Comparison of ENCODE assay signal across 25 cellular contexts in the genomic region with DNA sequence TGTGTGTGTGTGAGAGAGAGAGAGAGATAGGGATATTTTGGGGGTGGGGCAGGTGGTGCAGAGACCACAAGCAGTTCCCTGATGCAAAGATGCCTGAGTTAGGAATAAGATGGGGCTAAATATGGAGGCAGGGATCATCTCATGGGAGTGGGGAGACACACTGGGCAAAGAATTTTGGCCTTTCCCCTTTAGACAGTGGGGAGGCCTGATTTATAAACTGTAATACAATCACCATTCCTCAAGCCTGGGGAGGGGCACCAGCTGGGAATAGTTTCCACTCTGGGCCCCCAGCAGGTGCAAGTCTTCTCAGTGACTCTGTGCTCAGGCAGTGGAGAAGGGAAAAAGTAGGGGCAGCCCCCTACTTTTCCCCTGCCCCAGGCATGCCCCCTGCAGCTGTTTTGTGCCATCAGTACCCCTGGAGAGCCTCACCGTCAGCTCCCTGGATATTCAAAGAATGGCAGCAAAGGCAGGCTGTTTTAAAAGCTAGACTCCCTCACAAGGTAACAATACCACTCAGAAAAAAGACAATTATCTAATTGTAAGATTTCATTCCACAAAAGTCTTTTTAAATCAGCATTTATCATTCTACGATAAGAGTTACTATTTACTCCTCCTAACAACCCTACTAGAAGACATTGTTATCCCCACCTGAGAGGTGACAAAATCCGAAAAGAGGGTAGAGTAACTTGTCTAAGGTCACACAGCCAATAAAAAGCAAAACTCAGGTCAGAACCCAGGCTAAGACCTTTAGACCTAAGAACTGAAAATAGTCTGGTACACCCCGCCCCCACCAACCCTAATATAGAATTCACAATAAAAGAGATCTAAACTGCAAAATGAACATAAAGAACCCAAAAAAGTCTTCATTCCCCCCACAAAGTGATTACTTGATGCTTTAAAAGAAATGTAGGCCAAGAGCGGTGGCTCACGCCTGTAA. TPM values are rescaled to one million over a fixed set of nuclear protein-coding genes. Genes with fewer than 3 reads are reported as not detected.
DNase-seq lines count a peak whose midpoint lies in the region; TF ChIP-seq lines count a peak whose summit lies in the region.
"Had no signal": no experiment of that assay in that cellular context is flagged by ENCODE, and none has a peak within 500 bp of the region (broad histone marks: within the 10 kb centered on the region; RNA-seq: fewer than 3 reads in every experiment).

No MANE protein-coding gene starts in this region.

- H3K27ac Mint-ChIP-seq in H9 (peak overlapping the region in 2 of 3 experiments; percentile 71 to 80; a peak in 5 of 7 replicates), endodermal cell (peak overlapping the region; percentile 52)
- H3K27ac Mint-ChIP-seq: activated CD4-positive, alpha-beta T cell treated with anti-CD3 and anti-CD28 coated beads, Interleukin-2, amount 10 ng/mL, durations not matched to agents 7 days and 5 days; activated naive CD8-positive, alpha-beta T cell treated with anti-CD3 and anti-CD28 coated beads, Interleukin-2, amount 10 ng/mL, durations not matched to agents 7 days and 5 days; T-helper 17 cell had no signal

- H3T11ph ChIP-seq in H9 (ENCODE audit: low read length), result no peak overlapping the region

- H3K4me2 ChIP-seq in BLaER1 treated with 17β-estradiol and CSF1 and Interleukin-3, amounts not matched to agents 10 nM and 100 nM, result peak overlapping the region; percentile 18 to 79 (median 51); a peak in 16 of 22 replicates
- H3K4me2 ChIP-seq in H9 (ENCODE audit: insufficient read depth, insufficient read length, low read length) (no peak overlapping the region), neuronal stem cell (ENCODE audit: insufficient read depth, low read length, poor library complexity, severe bottlenecking) (no peak overlapping the region), mesenchymal stem cell (ENCODE audit: low read length, poor library complexity, severe bottlenecking) (no peak overlapping the region)

- H2BK5ac ChIP-seq in H9 (ENCODE audit: insufficient read length, low read length) (no peak overlapping the region), neuronal stem cell (ENCODE audit: low read length) (no peak overlapping the region), mesenchymal stem cell (ENCODE audit: low read depth, low read length, poor library complexity, severe bottlenecking) (no peak overlapping the region)

- H2AFZ ChIP-seq in H9 (ENCODE audit: low read length) (no peak overlapping the region), neuronal stem cell (ENCODE audit: low read length) (peak overlapping the region; percentile 11), mesenchymal stem cell (ENCODE audit: low read depth, low read length) (no peak overlapping the region)

- no peak for TF ChIP-seq CTCF in H9 (conservative IDR thresholded peaks at IDR 0.05)
- TF ChIP-seq CTCF in endodermal cell (conservative IDR thresholded peaks at IDR 0.05), result no peak

- no peaks in the 10 kb centered on the region for H3K23me2 ChIP-seq in H9 (ENCODE audit: insufficient read length, low read depth, low read length, poor library complexity, severe bottlenecking)

- no peaks in the 10 kb centered on the region for H4K20me1 ChIP-seq in BLaER1 treated with 17β-estradiol and CSF1 and Interleukin-3, amounts not matched to agents 10 nM and 100 nM
- no peaks in the 10 kb centered on the region for H4K20me1 ChIP-seq in H9 (ENCODE audit: control insufficient read depth, insufficient read depth, insufficient read length)

- no peaks in the 10 kb centered on the region; a peak in 1 of 5 replicates for H3K9me3 Mint-ChIP-seq in H9
- H3K9me3 Mint-ChIP-seq in endodermal cell, result peaks cover 3% of the 10 kb centered on the region
- H3K9me3 Mint-ChIP-seq: activated naive CD8-positive, alpha-beta T cell treated with anti-CD3 and anti-CD28 coated beads, Interleukin-2, amount 10 ng/mL, durations not matched to agents 7 days and 5 days; stimulated activated memory B cell treated with anti-CD40 and anti-IgM and Interleukin-4, amounts not matched to agents 10 μg/mL and 1 μg/mL and 100 μg/mL, for 72 hours had no signal

- no peak overlapping the region for H3K14ac ChIP-seq in H9 (ENCODE audit: insufficient read depth, low read length)
- no peak overlapping the region for H3K14ac ChIP-seq in neuronal stem cell (ENCODE audit: low read length)
- H3K14ac ChIP-seq in mesenchymal stem cell (ENCODE audit: low read length in 2 of 2), result no peak overlapping the region

- peak overlapping the region in 4 of 11 experiments; percentile 14 to 90 (median 26); a peak in 4 of 22 replicates for H3K27ac ChIP-seq in BLaER1 treated with 17β-estradiol and CSF1 and Interleukin-3, amounts not matched to agents 10 nM and 100 nM
- no peak overlapping the region for H3K27ac ChIP-seq in H9 (ENCODE audit: insufficient read length, low read depth, low read length)
- peak overlapping the region; percentile 1 for H3K27ac ChIP-seq in endodermal cell (ENCODE audit: low read depth, low read length)
- H3K27ac ChIP-seq in neuronal stem cell (replicated peaks; ENCODE audit: low read length), result peak overlapping the region; percentile 43
- H3K27ac ChIP-seq in mesenchymal stem cell (ENCODE audit: low read length, poor library complexity, severe bottlenecking), result no peak overlapping the region
- H3K27ac ChIP-seq: lower lobe of right lung, thoracic aorta had no signal

- no peaks in the 10 kb centered on the region for H3K27me3 ChIP-seq in BLaER1 treated with 17β-estradiol and CSF1 and Interleukin-3, amounts not matched to agents 10 nM and 100 nM
- H3K27me3 ChIP-seq in H9 (ENCODE audit: insufficient read depth, low read length) (no peaks in the 10 kb centered on the region), endodermal cell (ENCODE audit: control insufficient read depth, insufficient read depth, low read length, poor library complexity, severe bottlenecking) (no peaks in the 10 kb centered on the region), neuronal stem cell (ENCODE audit: control insufficient read depth in 3 of 3, insufficient read depth in 3 of 3, low read depth in 1 of 3, low read length in 3 of 3) (no peaks in the 10 kb centered on the region), mesenchymal stem cell (ENCODE audit: control insufficient read depth in 1 of 2, insufficient read depth in 1 of 2, low read length in 2 of 2) (no peaks in the 10 kb centered on the region)

- no CpG with 5 or more reads among the region's 6 CpGs for WGBS in H9 (ENCODE audit: extremely low coverage, insufficient read length, low lambda C conversion rate)
- WGBS in endodermal cell (ENCODE audit: insufficient coverage in 1 of 2, insufficient read length in 1 of 2), 2 experiments, result 86 to 87% methylated on average over 3 to 6 of the region's 6 CpGs
- WGBS in neuronal stem cell (ENCODE audit: extremely low coverage in 2 of 2, insufficient read length in 2 of 2, insufficient replicate concordance in 1 of 2), 2 donors, result no CpG with 5 or more reads among the region's 6 CpGs
- 94% methylated on average over 6 of the region's 6 CpGs for WGBS in mesenchymal stem cell

- H3K36me3 ChIP-seq in BLaER1 treated with 17β-estradiol and CSF1 and Interleukin-3, amounts not matched to agents 10 nM and 100 nM, result peaks cover 0 to 38% (median 17%) of the 10 kb centered on the region in 11 experiments; a peak in 15 of 22 replicates
- no peaks in the 10 kb centered on the region for H3K36me3 ChIP-seq in endodermal cell (ENCODE audit: control insufficient read depth, insufficient read depth, low read length)
- H3K36me3 ChIP-seq in neuronal stem cell (replicated peaks in 1 of 2; ENCODE audit: control insufficient read depth in 2 of 2, insufficient read depth in 2 of 2, low read length in 2 of 2), result peaks cover 0 to under 1% of the 10 kb centered on the region in 2 donors
- H3K36me3 ChIP-seq in mesenchymal stem cell (ENCODE audit: control insufficient read depth in 1 of 2, insufficient read depth in 2 of 2, low read depth in 1 of 2, low read length in 2 of 2), result no peaks in the 10 kb centered on the region
- H3K36me3 ChIP-seq: lower lobe of right lung, thoracic aorta had no signal

- H2BK20ac ChIP-seq in H9 (ENCODE audit: low read depth, low read length, poor library complexity, severe bottlenecking), result no peak overlapping the region

- H2AK5ac ChIP-seq in H9 (ENCODE audit: insufficient read length, low read length) (no peak overlapping the region), neuronal stem cell (ENCODE audit: low read depth, low read length) (no peak overlapping the region), mesenchymal stem cell (ENCODE audit: low read length, severe bottlenecking) (no peak overlapping the region)

- H4K8ac ChIP-seq in H9 (replicated peaks; ENCODE audit: insufficient read length, low read depth, low read length) (no peak overlapping the region), neuronal stem cell (ENCODE audit: low read depth, low read length) (no peak overlapping the region), mesenchymal stem cell (ENCODE audit: low read length) (no peak overlapping the region)

- H3K4ac ChIP-seq in H9 (ENCODE audit: low read depth, low read length) (no peak overlapping the region), neuronal stem cell (ENCODE audit: low read length) (no peak overlapping the region), mesenchymal stem cell (ENCODE audit: low read depth in 1 of 2, low read length in 2 of 2) (no peak overlapping the region)

- H2BK12ac ChIP-seq in H9 (ENCODE audit: insufficient read length, low read depth, low read length) (no peak overlapping the region), neuronal stem cell (ENCODE audit: low read length) (no peak overlapping the region), mesenchymal stem cell (ENCODE audit: low read length in 2 of 2) (no peak overlapping the region)

- H3K56ac ChIP-seq in H9 (ENCODE audit: insufficient read length, low read depth, low read length), result no peak overlapping the region

- H2BK15ac ChIP-seq in H9 (ENCODE audit: low read depth, low read length) (no peak overlapping the region), neuronal stem cell (ENCODE audit: low read length) (no peak overlapping the region), mesenchymal stem cell (ENCODE audit: low read depth, poor library complexity, severe bottlenecking) (no peak overlapping the region)

- H4K91ac ChIP-seq in H9 (ENCODE audit: insufficient read length, low read depth, low read length), result no peak overlapping the region
- no peak overlapping the region for H4K91ac ChIP-seq in neuronal stem cell (ENCODE audit: low read depth, low read length, poor library complexity)
- no peak overlapping the region for H4K91ac ChIP-seq in mesenchymal stem cell (ENCODE audit: low read length)

- peaks cover 0 to 10% (median 0%) of the 10 kb centered on the region in 11 experiments; a peak in 6 of 22 replicates for H3K9me3 ChIP-seq in BLaER1 treated with 17β-estradiol and CSF1 and Interleukin-3, amounts not matched to agents 10 nM and 100 nM (replicated peaks in 1 of 11)
- H3K9me3 ChIP-seq in H9 (ENCODE audit: control insufficient read depth, low read depth, low read length) (no peaks in the 10 kb centered on the region), endodermal cell (ENCODE audit: control insufficient read depth, low read length) (peaks cover 7% of the 10 kb centered on the region), neuronal stem cell (replicated peaks in 1 of 2; ENCODE audit: control insufficient read depth in 2 of 2, insufficient read depth in 1 of 2, low read depth in 1 of 2, low read length in 2 of 2) (no peaks in the 10 kb centered on the region), mesenchymal stem cell (ENCODE audit: control insufficient read depth, low read length) (no peaks in the 10 kb centered on the region)
- H3K9me3 ChIP-seq: lower lobe of right lung, thoracic aorta had no signal

- H3K9ac ChIP-seq in BLaER1 treated with 17β-estradiol and CSF1 and Interleukin-3, amounts not matched to agents 10 nM and 100 nM, result peak overlapping the region in 5 of 11 experiments; percentile 14 to 43 (median 18); a peak in 5 of 22 replicates
- no peak overlapping the region for H3K9ac ChIP-seq in H9 (ENCODE audit: extremely low read depth, insufficient read length, low read length)
- H3K9ac ChIP-seq in endodermal cell (ENCODE audit: extremely low read depth, low read length, poor library complexity, severe bottlenecking), result no peak overlapping the region
- H3K9ac ChIP-seq in neuronal stem cell (ENCODE audit: low read depth, low read length, poor library complexity), result no peak overlapping the region
- H3K9ac ChIP-seq in mesenchymal stem cell (ENCODE audit: low read length), result no peak overlapping the region

- H4K5ac ChIP-seq in H9 (ENCODE audit: insufficient read length, low read depth, low read length), result no peak overlapping the region

- no peak overlapping the region for H3K4me3 Mint-ChIP-seq in H9
- no peak overlapping the region for H3K4me3 Mint-ChIP-seq in endodermal cell
- H3K4me3 Mint-ChIP-seq: activated CD4-positive, alpha-beta T cell treated with anti-CD3 and anti-CD28 coated beads, Interleukin-2, amount 10 ng/mL, durations not matched to agents 7 days and 5 days; activated naive CD8-positive, alpha-beta T cell treated with anti-CD3 and anti-CD28 coated beads, Interleukin-2, amount 10 ng/mL, durations not matched to agents 7 days and 5 days; stimulated activated memory B cell treated with anti-CD40 and anti-IgM and Interleukin-4, amounts not matched to agents 10 μg/mL and 1 μg/mL and 100 μg/mL, for 72 hours; T-helper 17 cell had no signal

- H2BK120ac ChIP-seq in H9 (ENCODE audit: low read depth, low read length, poor library complexity, severe bottlenecking) (no peak overlapping the region), neuronal stem cell (ENCODE audit: low read depth, low read length) (no peak overlapping the region), mesenchymal stem cell (ENCODE audit: low read depth, low read length) (no peak overlapping the region)

- H3K27me3 Mint-ChIP-seq in H9 (ENCODE audit: low read depth), result no peaks in the 10 kb centered on the region
- H3K27me3 Mint-ChIP-seq in endodermal cell (ENCODE audit: insufficient read depth), result no peaks in the 10 kb centered on the region
- H3K27me3 Mint-ChIP-seq: activated CD4-positive, alpha-beta T cell treated with anti-CD3 and anti-CD28 coated beads, Interleukin-2, amount 10 ng/mL, durations not matched to agents 7 days and 5 days; activated naive CD8-positive, alpha-beta T cell treated with anti-CD3 and anti-CD28 coated beads, Interleukin-2, amount 10 ng/mL, durations not matched to agents 7 days and 5 days; stimulated activated memory B cell treated with anti-CD40 and anti-IgM and Interleukin-4, amounts not matched to agents 10 μg/mL and 1 μg/mL and 100 μg/mL, for 72 hours; T-helper 17 cell had no signal

- DNase-seq in H9 (no peak), endodermal cell (no peak), neuronal stem cell (ENCODE audit: low spot score) (no peak), cerebellar cortex (ENCODE audit: low spot score) (no peak), mesenchymal stem cell (no peak), AML-193 (lab: John Stamatoyannopoulos, UW) (no peak)
- DNase-seq: activated CD4-positive, alpha-beta T cell treated with anti-CD3 and anti-CD28 coated beads, Interleukin-2, amount 10 ng/mL, durations not matched to agents 7 days and 5 days; activated naive CD8-positive, alpha-beta T cell treated with anti-CD3 and anti-CD28 coated beads, Interleukin-2, amount 10 ng/mL, durations not matched to agents 7 days and 5 days; central memory CD4-positive, alpha-beta T cell; dermis blood vessel endothelial cell; H7; lower lobe of right lung; MV-4-11; NCI-H187 treated with DMSO at 0.1 percent for 48 hours; NCI-H526 treated with DMSO at 0.1 percent for 48 hours; RPMI8226; stimulated activated CD4-positive, alpha-beta T cell treated with anti-CD3 and anti-CD28 coated beads, Interleukin-4, amount 100 ng/mL, for 1 hour; T-helper 17 cell had no signal

- no peak overlapping the region for H3K4me3 ChIP-seq in BLaER1 treated with 17β-estradiol and CSF1 and Interleukin-3, amounts not matched to agents 10 nM and 100 nM
- H3K4me3 ChIP-seq in endodermal cell (ENCODE audit: low read length), result no peak overlapping the region
- H3K4me3 ChIP-seq in neuronal stem cell (ENCODE audit: low read length in 2 of 2), result no peak overlapping the region
- no peak overlapping the region for H3K4me3 ChIP-seq in mesenchymal stem cell (ENCODE audit: insufficient read depth in 1 of 2, low read depth in 1 of 2, low read length in 2 of 2)
- H3K4me3 ChIP-seq: lower lobe of right lung, thoracic aorta had no signal

- H3K4me1 Mint-ChIP-seq in H9 (peaks cover 24 to 30% of the 10 kb centered on the region in 2 experiments), endodermal cell (peaks cover 26% of the 10 kb centered on the region)

- H3K4me1 ChIP-seq in BLaER1 treated with 17β-estradiol and CSF1 and Interleukin-3, amounts not matched to agents 10 nM and 100 nM, result peaks cover 35 to 68% (median 58%) of the 10 kb centered on the region in 10 experiments
- H3K4me1 ChIP-seq in H9 (ENCODE audit: insufficient read depth, low read length), result no peaks in the 10 kb centered on the region; the same call in 1 of the 2 replicates
- peaks cover 12% of the 10 kb centered on the region for H3K4me1 ChIP-seq in endodermal cell (ENCODE audit: control insufficient read depth, insufficient read depth, low read length)
- H3K4me1 ChIP-seq in neuronal stem cell (ENCODE audit: control insufficient read depth in 2 of 2, insufficient read depth in 1 of 2, low read depth in 1 of 2, low read length in 2 of 2), result peaks cover 6 to 8% of the 10 kb centered on the region in 2 donors
- H3K4me1 ChIP-seq in mesenchymal stem cell (ENCODE audit: control insufficient read depth, insufficient read depth, low read depth, low read length), result no peaks in the 10 kb centered on the region

- H3K23ac ChIP-seq in H9 (ENCODE audit: insufficient read length, low read depth, low read length) (no peak overlapping the region), neuronal stem cell (ENCODE audit: low read depth, low read length, poor library complexity) (no peak overlapping the region), mesenchymal stem cell (ENCODE audit: low read length in 2 of 2) (no peak overlapping the region)

- H3K79me2 ChIP-seq in H9 (ENCODE audit: insufficient read depth, low read length), result no peaks in the 10 kb centered on the region

- H3K36me3 Mint-ChIP-seq in H9 (ENCODE audit: insufficient read depth in 1 of 3, low read depth in 3 of 3) (peaks cover 0 to 8% (median 0%) of the 10 kb centered on the region in 3 experiments; a peak in 3 of 7 replicates), endodermal cell (ENCODE audit: low read depth) (no peaks in the 10 kb centered on the region)

- no peak overlapping the region for H3K18ac ChIP-seq in H9 (ENCODE audit: insufficient read length, low read depth, low read length)
- no peak overlapping the region for H3K18ac ChIP-seq in neuronal stem cell (ENCODE audit: low read length)
- H3K18ac ChIP-seq in mesenchymal stem cell (ENCODE audit: low read depth in 1 of 2, low read length in 2 of 2), result no peak overlapping the region

- no peaks in the 10 kb centered on the region for H3K79me1 ChIP-seq in H9 (ENCODE audit: insufficient read depth, low read depth, low read length, poor library complexity, severe bottlenecking)
- H3K79me1 ChIP-seq in neuronal stem cell (ENCODE audit: low read depth, low read length), result no peaks in the 10 kb centered on the region
- no peaks in the 10 kb centered on the region for H3K79me1 ChIP-seq in mesenchymal stem cell (replicated peaks; ENCODE audit: low read length, poor library complexity, severe bottlenecking)

RNA-seq across cellular contexts. Expression of gene COA7, which starts 18.9 kb away (rescaled TPM):
- total RNA-seq in H9 (2021) (69.1 and 70.3 TPM in 2 replicates), endodermal cell (10 to 100 TPM; 23.5 to 29.9 TPM)
- 14.3 TPM for polyA plus RNA-seq in endodermal cell (2013, experiment 1 of 2)
- polyA plus RNA-seq in endodermal cell (2013, experiment 2 of 2), result 12.6 TPM
- 8.4 TPM for polyA plus RNA-seq in neuronal stem cell (2013, experiment 1 of 2)
- 8.4 TPM for polyA plus RNA-seq in neuronal stem cell (2013, experiment 2 of 2)
- polyA plus RNA-seq in mesenchymal stem cell (2013, experiment 1 of 2), result 9.7 TPM
- 9.6 TPM for polyA plus RNA-seq in mesenchymal stem cell (2013, experiment 2 of 2)

RNA-seq across cellular contexts. Expression of gene SHISAL2A, which starts 46.3 kb away (rescaled TPM):
- total RNA-seq in H9 (2021) (0.44 and 0.90 TPM in 2 replicates), endodermal cell (1 to 10 TPM; 1.5 to 5.3 TPM)
- polyA plus RNA-seq in endodermal cell (2013, experiment 1 of 2), result 1.1 TPM
- 1.4 TPM for polyA plus RNA-seq in endodermal cell (2013, experiment 2 of 2)
- 1.5 TPM for polyA plus RNA-seq in neuronal stem cell (2013, experiment 1 of 2)
- polyA plus RNA-seq in neuronal stem cell (2013, experiment 2 of 2), result 1.7 TPM
- not detected for polyA plus RNA-seq in mesenchymal stem cell (2013, experiment 1 of 2)
- polyA plus RNA-seq in mesenchymal stem cell (2013, experiment 2 of 2), result not detected
- total RNA-seq: astrocyte, dermis blood vessel endothelial cell, endothelial cell of umbilical vein, omental fat pad, renal cortical epithelial cell had no signal
- polyA plus RNA-seq: endothelial cell of umbilical vein had no signal

RNA-seq across cellular contexts. Expression of gene ZYG11B, which starts 47.0 kb away (rescaled TPM):
- total RNA-seq in H9 (2021) (20.6 and 21.2 TPM in 2 replicates), endodermal cell (10 to 100 TPM; 24.8 to 30.2 TPM)
- polyA plus RNA-seq in endodermal cell (2013, experiment 1 of 2), result 17.1 TPM
- polyA plus RNA-seq in endodermal cell (2013, experiment 2 of 2), result 18.3 TPM
- polyA plus RNA-seq in neuronal stem cell (2013, experiment 1 of 2), result 15.9 TPM
- polyA plus RNA-seq in neuronal stem cell (2013, experiment 2 of 2), result 16.4 TPM
- polyA plus RNA-seq in mesenchymal stem cell (2013, experiment 1 of 2), result 13.2 TPM
- polyA plus RNA-seq in mesenchymal stem cell (2013, experiment 2 of 2), result 13.1 TPM

Comparison
In these comparisons a context has a peak if more than half of its experiments do, and no peak if none do; other contexts are left out.
1. H3K27ac ChIP-seq: peak in endodermal cell (single experiment) and neuronal stem cell (single experiment); none in H9 (single experiment) and mesenchymal stem cell (single experiment).
2. H3K4me2 ChIP-seq: peak in BLaER1 treated with 17β-estradiol and CSF1 and Interleukin-3, amounts not matched to agents 10 nM and 100 nM (11 of 11); none in H9 (single experiment), neuronal stem cell (single experiment) and mesenchymal stem cell (single experiment).